Comparison of ENCODE assay signal across 2 cellular contexts in the genomic region with DNA sequence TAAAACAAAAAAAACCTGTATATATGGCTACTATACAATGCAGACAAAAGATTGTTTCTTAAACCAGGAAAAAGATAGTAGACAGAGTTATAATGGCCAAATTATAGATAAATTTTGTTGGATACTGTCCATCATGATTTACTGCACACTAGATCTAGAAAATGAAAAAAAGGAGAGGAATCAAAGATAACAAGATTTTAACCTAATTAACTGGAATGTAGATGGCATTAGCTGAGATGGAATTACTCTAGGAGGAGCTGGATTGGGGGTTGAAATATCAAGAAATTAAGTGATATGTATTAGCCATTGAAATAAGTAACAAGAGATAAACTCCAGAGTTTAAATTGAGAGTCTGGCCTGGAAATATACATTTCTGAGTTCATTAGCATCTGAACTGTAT.
TF ChIP-seq lines count a peak whose summit lies in the region.

No MANE protein-coding gene starts in this region.

TF ChIP-seq in HCT116, 20 proteins besides CTCF, POLR2A, EP300 and RAD21 (continued from another document):
- TF ChIP-seq, protein P1, sequence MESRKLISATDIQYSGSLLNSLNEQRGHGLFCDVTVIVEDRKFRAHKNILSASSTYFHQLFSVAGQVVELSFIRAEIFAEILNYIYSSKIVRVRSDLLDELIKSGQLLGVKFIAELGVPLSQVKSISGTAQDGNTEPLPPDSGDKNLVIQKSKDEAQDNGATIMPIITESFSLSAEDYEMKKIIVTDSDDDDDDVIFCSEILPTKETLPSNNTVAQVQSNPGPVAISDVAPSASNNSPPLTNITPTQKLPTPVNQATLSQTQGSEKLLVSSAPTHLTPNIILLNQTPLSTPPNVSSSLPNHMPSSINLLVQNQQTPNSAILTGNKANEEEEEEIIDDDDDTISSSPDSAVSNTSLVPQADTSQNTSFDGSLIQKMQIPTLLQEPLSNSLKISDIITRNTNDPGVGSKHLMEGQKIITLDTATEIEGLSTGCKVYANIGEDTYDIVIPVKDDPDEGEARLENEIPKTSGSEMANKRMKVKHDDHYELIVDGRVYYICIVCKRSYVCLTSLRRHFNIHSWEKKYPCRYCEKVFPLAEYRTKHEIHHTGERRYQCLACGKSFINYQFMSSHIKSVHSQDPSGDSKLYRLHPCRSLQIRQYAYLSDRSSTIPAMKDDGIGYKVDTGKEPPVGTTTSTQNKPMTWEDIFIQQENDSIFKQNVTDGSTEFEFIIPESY (IDR thresholded peaks at IDR 0.05; ENCODE audit: extremely low read depth, insufficient replicate concordance, low read length): no peak
- TF ChIP-seq CBX3 (IDR thresholded peaks at IDR 0.05; ENCODE audit: low read depth) (no peak), ZNF274 (IDR thresholded peaks at IDR 0.05; ENCODE audit: low read depth, low read length) (no peak), SRF (IDR thresholded peaks at IDR 0.05; ENCODE audit: low read depth) (no peak), SIN3A (IDR thresholded peaks at IDR 0.05; ENCODE audit: low read depth) (no peak), FOSL1 (IDR thresholded peaks at IDR 0.05; ENCODE audit: low read depth) (no peak)
- TF ChIP-seq, protein P2, sequence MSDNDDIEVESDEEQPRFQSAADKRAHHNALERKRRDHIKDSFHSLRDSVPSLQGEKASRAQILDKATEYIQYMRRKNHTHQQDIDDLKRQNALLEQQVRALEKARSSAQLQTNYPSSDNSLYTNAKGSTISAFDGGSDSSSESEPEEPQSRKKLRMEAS (IDR thresholded peaks at IDR 0.05): no peak
- TF ChIP-seq, protein P3, sequence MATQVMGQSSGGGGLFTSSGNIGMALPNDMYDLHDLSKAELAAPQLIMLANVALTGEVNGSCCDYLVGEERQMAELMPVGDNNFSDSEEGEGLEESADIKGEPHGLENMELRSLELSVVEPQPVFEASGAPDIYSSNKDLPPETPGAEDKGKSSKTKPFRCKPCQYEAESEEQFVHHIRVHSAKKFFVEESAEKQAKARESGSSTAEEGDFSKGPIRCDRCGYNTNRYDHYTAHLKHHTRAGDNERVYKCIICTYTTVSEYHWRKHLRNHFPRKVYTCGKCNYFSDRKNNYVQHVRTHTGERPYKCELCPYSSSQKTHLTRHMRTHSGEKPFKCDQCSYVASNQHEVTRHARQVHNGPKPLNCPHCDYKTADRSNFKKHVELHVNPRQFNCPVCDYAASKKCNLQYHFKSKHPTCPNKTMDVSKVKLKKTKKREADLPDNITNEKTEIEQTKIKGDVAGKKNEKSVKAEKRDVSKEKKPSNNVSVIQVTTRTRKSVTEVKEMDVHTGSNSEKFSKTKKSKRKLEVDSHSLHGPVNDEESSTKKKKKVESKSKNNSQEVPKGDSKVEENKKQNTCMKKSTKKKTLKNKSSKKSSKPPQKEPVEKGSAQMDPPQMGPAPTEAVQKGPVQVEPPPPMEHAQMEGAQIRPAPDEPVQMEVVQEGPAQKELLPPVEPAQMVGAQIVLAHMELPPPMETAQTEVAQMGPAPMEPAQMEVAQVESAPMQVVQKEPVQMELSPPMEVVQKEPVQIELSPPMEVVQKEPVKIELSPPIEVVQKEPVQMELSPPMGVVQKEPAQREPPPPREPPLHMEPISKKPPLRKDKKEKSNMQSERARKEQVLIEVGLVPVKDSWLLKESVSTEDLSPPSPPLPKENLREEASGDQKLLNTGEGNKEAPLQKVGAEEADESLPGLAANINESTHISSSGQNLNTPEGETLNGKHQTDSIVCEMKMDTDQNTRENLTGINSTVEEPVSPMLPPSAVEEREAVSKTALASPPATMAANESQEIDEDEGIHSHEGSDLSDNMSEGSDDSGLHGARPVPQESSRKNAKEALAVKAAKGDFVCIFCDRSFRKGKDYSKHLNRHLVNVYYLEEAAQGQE (IDR thresholded peaks at IDR 0.05; ENCODE audit: low read depth): no peak

TF ChIP-seq in SK-N-SH, 30 proteins besides CTCF, POLR2A, EP300 and RAD21 (continued from another document):
- TF ChIP-seq GATA2 (CRISPR knock-in tag; IDR thresholded peaks at IDR 0.05): peak; percentile 79
- TF ChIP-seq, protein P4, sequence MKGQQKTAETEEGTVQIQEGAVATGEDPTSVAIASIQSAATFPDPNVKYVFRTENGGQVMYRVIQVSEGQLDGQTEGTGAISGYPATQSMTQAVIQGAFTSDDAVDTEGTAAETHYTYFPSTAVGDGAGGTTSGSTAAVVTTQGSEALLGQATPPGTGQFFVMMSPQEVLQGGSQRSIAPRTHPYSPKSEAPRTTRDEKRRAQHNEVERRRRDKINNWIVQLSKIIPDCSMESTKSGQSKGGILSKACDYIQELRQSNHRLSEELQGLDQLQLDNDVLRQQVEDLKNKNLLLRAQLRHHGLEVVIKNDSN (IDR thresholded peaks at IDR 0.05; ENCODE audit: borderline replicate concordance, low read depth): no peak
- TF ChIP-seq FOSL2 (IDR thresholded peaks at IDR 0.05; ENCODE audit: borderline replicate concordance, low read depth): no peak
TF ChIP-seq in SK-N-SH: peak in this region for 6.
